ENCODE assay signal across 17 cellular contexts in the genomic region with DNA sequence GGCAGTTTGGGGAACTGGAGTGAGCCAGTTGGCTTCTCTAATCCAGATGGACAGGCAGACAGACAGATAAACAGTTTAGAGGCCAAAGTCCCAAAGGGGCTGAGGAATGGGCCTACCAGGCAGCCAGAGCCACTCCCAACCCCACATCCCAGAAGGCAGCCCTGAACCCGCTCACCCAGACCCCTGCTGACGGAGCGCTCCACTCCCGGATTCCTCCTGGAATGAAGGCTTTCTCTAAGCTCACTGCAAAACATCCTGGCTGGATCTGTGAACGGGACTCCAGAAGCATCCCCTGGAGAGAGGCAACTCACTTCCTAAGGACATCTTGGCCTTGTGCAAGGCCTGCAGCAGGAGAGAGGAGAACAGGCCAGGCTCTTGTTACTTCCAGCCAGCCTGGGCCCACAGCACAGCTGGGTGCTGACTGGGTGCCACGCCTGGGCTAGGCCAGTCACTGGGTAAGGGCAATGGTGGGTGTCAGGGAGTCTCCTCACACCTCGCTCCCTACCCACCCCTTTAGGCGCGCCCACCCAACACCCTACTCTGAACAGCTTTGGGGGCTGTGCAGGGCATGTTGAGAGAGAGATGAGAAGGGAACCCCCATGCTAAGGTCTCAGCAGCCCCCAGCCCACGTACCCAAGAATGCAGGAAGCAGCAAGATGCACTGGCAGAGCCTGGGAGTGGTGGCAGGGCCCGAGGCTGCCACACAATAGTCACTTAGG.
DNase-seq lines count a peak whose midpoint lies in the region; ATAC-seq and TF ChIP-seq lines count a peak whose summit lies in the region.
"Had no signal": no experiment of that assay in that cellular context is flagged by ENCODE, and none has a peak within 500 bp of the region (broad histone marks: within the 10 kb centered on the region; RNA-seq: fewer than 3 reads in every experiment).

No MANE protein-coding gene starts in this region.

- no peak overlapping the region for H2BK5ac ChIP-seq in H9 (ENCODE audit: insufficient read length, low read length)

- H3K56ac ChIP-seq in H9 (ENCODE audit: insufficient read length, low read depth, low read length): no peak overlapping the region

- TF ChIP-seq CTCF in cardiac fibroblast (IDR thresholded peaks at IDR 0.05; ENCODE audit: low read depth, low read length) (no peak), right atrium auricular region (IDR thresholded peaks at IDR 0.05) (no peak), psoas muscle (IDR thresholded peaks at IDR 0.05) (no peak), H9 (conservative IDR thresholded peaks at IDR 0.05) (no peak)

- H3T11ph ChIP-seq in H9 (ENCODE audit: low read length): no peak overlapping the region

- H3K4me3 Mint-ChIP-seq in H9: no peak overlapping the region
- no peak overlapping the region for H3K4me3 Mint-ChIP-seq in activated CD8-positive, alpha-beta T cell treated with anti-CD3 and anti-CD28 coated beads, Interleukin-2, amount 10 ng/mL, durations not matched to agents 7 days and 5 days
- H3K4me3 Mint-ChIP-seq: activated T-cell treated with anti-CD3 and anti-CD28 coated beads, Interleukin-2, amount 50 U/mL, for 4 hours; neural crest cell; T-helper 1 cell treated with Interleukin-12 subunit alpha and Interleukin-12 subunit beta and Interleukin-4 antibody, amounts not matched to agents 30 μg/mL and 1 μg/mL, for 36 hours had no signal

- H4K8ac ChIP-seq in H9 (replicated peaks; ENCODE audit: insufficient read length, low read depth, low read length): no peak overlapping the region

- H2AFZ ChIP-seq in H9 (ENCODE audit: low read length): no peak overlapping the region
- H2AFZ ChIP-seq: PC-9 had no signal

- no peak overlapping the region for H4K5ac ChIP-seq in H9 (ENCODE audit: insufficient read length, low read depth, low read length)

- no peak overlapping the region for H3K14ac ChIP-seq in H9 (ENCODE audit: insufficient read depth, low read length)

- no peaks in the 10 kb centered on the region for H3K9me3 Mint-ChIP-seq in H9
- no peaks in the 10 kb centered on the region for H3K9me3 Mint-ChIP-seq in activated CD8-positive, alpha-beta T cell treated with anti-CD3 and anti-CD28 coated beads, Interleukin-2, amount 10 ng/mL, durations not matched to agents 7 days and 5 days (ENCODE audit: insufficient read depth)
- H3K9me3 Mint-ChIP-seq: activated T-cell treated with anti-CD3 and anti-CD28 coated beads, Interleukin-2, amount 50 U/mL, for 4 hours; neural crest cell; T-helper 1 cell treated with Interleukin-12 subunit alpha and Interleukin-12 subunit beta and Interleukin-4 antibody, amounts not matched to agents 30 μg/mL and 1 μg/mL, for 36 hours had no signal

- intact Hi-C loops in psoas muscle (cut with DNase I): no loop called here

- H3K4me1 ChIP-seq in right atrium auricular region: peaks cover 0 to 9% of the 10 kb centered on the region in 2 donors
- peaks cover 13% of the 10 kb centered on the region for H3K4me1 ChIP-seq in psoas muscle
- no peaks in the 10 kb centered on the region; the same call in 1 of the 2 replicates for H3K4me1 ChIP-seq in H9 (ENCODE audit: insufficient read depth, low read length)

- H3K18ac ChIP-seq in H9 (ENCODE audit: insufficient read length, low read depth, low read length): no peak overlapping the region

- no peak overlapping the region for H2BK15ac ChIP-seq in H9 (ENCODE audit: low read depth, low read length)

- no peaks in the 10 kb centered on the region for H3K23me2 ChIP-seq in H9 (ENCODE audit: insufficient read length, low read depth, low read length, poor library complexity, severe bottlenecking)

- ATAC-seq in psoas muscle: peak; percentile 29 to 70 (median 56)
- no peak for ATAC-seq in activated CD8-positive, alpha-beta T cell treated with anti-CD3 and anti-CD28 coated beads, Interleukin-2, amount 10 ng/mL, durations not matched to agents 7 days and 5 days
- ATAC-seq: activated T-cell treated with anti-CD3 and anti-CD28 coated beads, Interleukin-2, amount 50 U/mL, for 4 hours had no signal

- no peak overlapping the region for H3K4ac ChIP-seq in H9 (ENCODE audit: low read depth, low read length)

- H2AK5ac ChIP-seq in H9 (ENCODE audit: insufficient read length, low read length): no peak overlapping the region

- peak overlapping the region in 1 of 3 experiments; percentile 27; a peak in 1 of 7 replicates for H3K27ac Mint-ChIP-seq in H9
- no peak overlapping the region for H3K27ac Mint-ChIP-seq in activated CD8-positive, alpha-beta T cell treated with anti-CD3 and anti-CD28 coated beads, Interleukin-2, amount 10 ng/mL, durations not matched to agents 7 days and 5 days
- H3K27ac Mint-ChIP-seq: T-helper 1 cell treated with Interleukin-12 subunit alpha and Interleukin-12 subunit beta and Interleukin-4 antibody, amounts not matched to agents 30 μg/mL and 1 μg/mL, for 36 hours had no signal

- H4K91ac ChIP-seq in H9 (ENCODE audit: insufficient read length, low read depth, low read length): no peak overlapping the region

- H3K36me3 ChIP-seq in right atrium auricular region (no peaks in the 10 kb centered on the region), psoas muscle (ENCODE audit: insufficient read depth in 1 of 2, low read depth in 1 of 2) (no peaks in the 10 kb centered on the region)

- WGBS in psoas muscle, 3 donors: 75 to 85% (median 84%) methylated on average over 11 of the region's 11 CpGs
- no CpG with 5 or more reads among the region's 11 CpGs for WGBS in H9 (ENCODE audit: extremely low coverage, insufficient read length, low lambda C conversion rate)

- H2BK120ac ChIP-seq in H9 (ENCODE audit: low read depth, low read length, poor library complexity, severe bottlenecking): no peak overlapping the region

- no peaks in the 10 kb centered on the region for H3K79me1 ChIP-seq in H9 (ENCODE audit: insufficient read depth, low read depth, low read length, poor library complexity, severe bottlenecking)

- H3K27me3 ChIP-seq in right atrium auricular region (no peaks in the 10 kb centered on the region), psoas muscle (ENCODE audit: insufficient read depth in 3 of 3, low read length in 2 of 3) (no peaks in the 10 kb centered on the region), H9 (ENCODE audit: insufficient read depth, low read length) (no peaks in the 10 kb centered on the region)
- H3K27me3 ChIP-seq: dorsolateral prefrontal cortex had no signal

- H4K20me1 ChIP-seq in H9 (ENCODE audit: control insufficient read depth, insufficient read depth, insufficient read length): no peaks in the 10 kb centered on the region

- H3K9ac ChIP-seq in H9 (ENCODE audit: extremely low read depth, insufficient read length, low read length): no peak overlapping the region

- H3K79me2 ChIP-seq in H9 (ENCODE audit: insufficient read depth, low read length): no peaks in the 10 kb centered on the region

- H3K9me3 ChIP-seq in right atrium auricular region (no peaks in the 10 kb centered on the region), psoas muscle (no peaks in the 10 kb centered on the region), H9 (ENCODE audit: control insufficient read depth, low read depth, low read length) (no peaks in the 10 kb centered on the region)

- H3K27ac ChIP-seq in right atrium auricular region: peak overlapping the region in 1 of 2 donors; percentile 50
- H3K27ac ChIP-seq in psoas muscle: no peak overlapping the region
- no peak overlapping the region for H3K27ac ChIP-seq in H9 (ENCODE audit: insufficient read length, low read depth, low read length)
- H3K27ac ChIP-seq: PC-9 had no signal

- POLR2A ChIA-PET in activated CD8-positive, alpha-beta T cell treated with anti-CD3 and anti-CD28 coated beads, Interleukin-2, amount 10 ng/mL, durations not matched to agents 7 days and 5 days (lab: Charles Lee): no interaction called here

- no peak overlapping the region for H3K23ac ChIP-seq in H9 (ENCODE audit: insufficient read length, low read depth, low read length)

- H3K4me2 ChIP-seq in H9 (ENCODE audit: insufficient read depth, insufficient read length, low read length): no peak overlapping the region
- H3K4me2 ChIP-seq: PC-9 had no signal

- CTCF ChIA-PET in activated CD8-positive, alpha-beta T cell treated with anti-CD3 and anti-CD28 coated beads, Interleukin-2, amount 10 ng/mL, durations not matched to agents 7 days and 5 days (lab: Charles Lee): no interaction called here

- no peaks in the 10 kb centered on the region for H3K36me3 Mint-ChIP-seq in H9 (ENCODE audit: insufficient read depth in 1 of 3, low read depth in 3 of 3)
- H3K36me3 Mint-ChIP-seq in activated CD8-positive, alpha-beta T cell treated with anti-CD3 and anti-CD28 coated beads, Interleukin-2, amount 10 ng/mL, durations not matched to agents 7 days and 5 days (ENCODE audit: low read depth): no peaks in the 10 kb centered on the region

- no peak overlapping the region for H2BK20ac ChIP-seq in H9 (ENCODE audit: low read depth, low read length, poor library complexity, severe bottlenecking)

- DNase-seq in DMS 273 (lab: John Stamatoyannopoulos, UW; ENCODE audit: unreplicated experiment) (peak; percentile 53), cardiac fibroblast (ENCODE audit: low read depth in 2 of 2) (peak; percentile 9 to 46), right atrium auricular region (ENCODE audit: low spot score) (peak; percentile 78), psoas muscle (peak; percentile 43 to 83), H9 (no peak), cortex of kidney (lab: John Stamatoyannopoulos, UW) (no peak)
- DNase-seq in stimulated activated naive CD4-positive, alpha-beta T cell (lab: John Stamatoyannopoulos, UW): no peak
- no peak for DNase-seq in activated CD8-positive, alpha-beta T cell treated with anti-CD3 and anti-CD28 coated beads, Interleukin-2, amount 10 ng/mL, durations not matched to agents 7 days and 5 days
- DNase-seq: activated CD4-positive, alpha-beta T cell treated with anti-CD3 and anti-CD28 coated beads for 1 hour; activated T-cell treated with anti-CD3 and anti-CD28 coated beads, Interleukin-2, amount 50 U/mL, for 4 hours; foreskin melanocyte; kidney glomerular epithelial cell; NCI-H446 treated with DMSO at 0.1 percent for 48 hours; PC-9 had no signal

- H3K4me1 Mint-ChIP-seq in H9: peaks cover 30% of the 10 kb centered on the region in 2 experiments
- no peaks in the 10 kb centered on the region for H3K4me1 Mint-ChIP-seq in activated CD8-positive, alpha-beta T cell treated with anti-CD3 and anti-CD28 coated beads, Interleukin-2, amount 10 ng/mL, durations not matched to agents 7 days and 5 days (ENCODE audit: low read depth)

- H2BK12ac ChIP-seq in H9 (ENCODE audit: insufficient read length, low read depth, low read length): no peak overlapping the region

- H3K27me3 Mint-ChIP-seq in H9 (ENCODE audit: low read depth): peaks cover 8% of the 10 kb centered on the region
- no peaks in the 10 kb centered on the region for H3K27me3 Mint-ChIP-seq in activated CD8-positive, alpha-beta T cell treated with anti-CD3 and anti-CD28 coated beads, Interleukin-2, amount 10 ng/mL, durations not matched to agents 7 days and 5 days (ENCODE audit: low read depth)

- no peak overlapping the region for H3K4me3 ChIP-seq in cardiac fibroblast (replicated peaks in 1 of 2; ENCODE audit: low read depth in 2 of 2, low read length in 2 of 2)
- no peak overlapping the region for H3K4me3 ChIP-seq in right atrium auricular region
- H3K4me3 ChIP-seq in psoas muscle: no peak overlapping the region
- H3K4me3 ChIP-seq: dorsolateral prefrontal cortex, PC-9 had no signal

Comparison
In these comparisons a context has a peak if more than half of its experiments do, and no peak if none do; other contexts are left out.
1. DNase-seq: peak in DMS 273 (single experiment), cardiac fibroblast (2 of 2), right atrium auricular region (single experiment) and psoas muscle (2 of 2); none in H9 (single experiment), stimulated activated naive CD4-positive, alpha-beta T cell (0 of 6), cortex of kidney (single experiment) and activated CD8-positive, alpha-beta T cell treated with anti-CD3 and anti-CD28 coated beads, Interleukin-2, amount 10 ng/mL, durations not matched to agents 7 days and 5 days (single experiment).